In genomic region chr1:43600033-43601020, GRCh38 we compare ENCODE assay signal across 24 cellular contexts. TPM values are rescaled to one million over a fixed set of nuclear protein-coding genes. Genes with fewer than 3 reads are reported as not detected.
DNase-seq lines count a peak whose midpoint lies in the region; TF ChIP-seq lines count a peak whose summit lies in the region.
"Had no signal": no experiment of that assay in that cellular context is flagged by ENCODE, and none has a peak within 500 bp of the region (broad histone marks: within the 10 kb centered on the region; RNA-seq: fewer than 3 reads in every experiment).

No MANE protein-coding gene starts in this region.

- no peak overlapping the region for H3K9ac ChIP-seq in neural progenitor cell
- H3K9ac ChIP-seq: BLaER1 had no signal

- H3K27ac ChIP-seq in neural progenitor cell (no peak overlapping the region), vagina (no peak overlapping the region), coronary artery (no peak overlapping the region)
- H3K27ac ChIP-seq: A549, BLaER1, SK-N-MC had no signal

- DNase-seq in H7 (peak; percentile 78), NCI-H226 (peak; percentile 24), iPS-NIHi11 (ENCODE audit: low spot score) (peak; percentile 53), neural progenitor cell (ENCODE audit: low spot score) (peak; percentile 12), NCI-H1105 treated with DMSO at 0.1 percent for 48 hours (lab: John Stamatoyannopoulos, UW) (no peak), vagina (ENCODE audit: extremely low spot score in 2 of 2) (no peak), hepatic stellate cell (ENCODE audit: low spot score) (no peak), coronary artery (ENCODE audit: low spot score) (no peak)
- DNase-seq: CD4-positive, alpha-beta memory T cell; DMS153; GDM1; GOT3; HFFc6; Kasumi-1; MG63; NCI-H1048; NCI-H1436 treated with DMSO at 0.1 percent for 48 hours; NCI-H2081; NCI-H2171 treated with DMSO at 0.1 percent for 48 hours; OCI-M1; SHP77 had no signal

- no peaks in the 10 kb centered on the region for H3K79me2 ChIP-seq in neural progenitor cell (ENCODE audit: low read depth)

- intact Hi-C loops in vagina (cut with DNase I) = no loop called here

- no peaks in the 10 kb centered on the region for H3K9me3 ChIP-seq in neural progenitor cell (ENCODE audit: low read depth)
- H3K9me3 ChIP-seq in vagina = no peaks in the 10 kb centered on the region
- H3K9me3 ChIP-seq: A549, BLaER1, MG63 had no signal

- H3K9me3 Mint-ChIP-seq in neural progenitor cell = no peaks in the 10 kb centered on the region
- H3K9me3 Mint-ChIP-seq: CD4-positive, alpha-beta memory T cell; HFFc6 had no signal

- no peak overlapping the region for H3K27ac Mint-ChIP-seq in neural progenitor cell
- H3K27ac Mint-ChIP-seq: CD4-positive, alpha-beta memory T cell; HFFc6 had no signal

- no peak overlapping the region for H3K4me3 Mint-ChIP-seq in neural progenitor cell
- H3K4me3 Mint-ChIP-seq: CD4-positive, alpha-beta memory T cell; HFFc6 had no signal

- no peak overlapping the region for H3K4me2 ChIP-seq in neural progenitor cell
- H3K4me2 ChIP-seq: A549, BLaER1 had no signal

- H3K27me3 Mint-ChIP-seq in neural progenitor cell (ENCODE audit: insufficient read depth, low read depth) = peaks cover 3% of the 10 kb centered on the region
- H3K27me3 Mint-ChIP-seq: CD4-positive, alpha-beta memory T cell had no signal

- H3K27me3 ChIP-seq in H7 (ENCODE audit: control insufficient read depth, insufficient read depth, low read length) (no peaks in the 10 kb centered on the region), neural progenitor cell (no peaks in the 10 kb centered on the region), vagina (no peaks in the 10 kb centered on the region)
- H3K27me3 ChIP-seq: BLaER1, MG63 had no signal

- peaks cover 12% of the 10 kb centered on the region for H3K36me3 Mint-ChIP-seq in neural progenitor cell
- H3K36me3 Mint-ChIP-seq: CD4-positive, alpha-beta memory T cell had no signal

- H3K4me3 ChIP-seq in H7 (ENCODE audit: insufficient read depth, low read depth, low read length) (no peak overlapping the region), neural progenitor cell (no peak overlapping the region), vagina (no peak overlapping the region), coronary artery (no peak overlapping the region)
- H3K4me3 ChIP-seq: A549, BLaER1, MG63, SK-N-MC had no signal

- peaks cover 6% of the 10 kb centered on the region for H4K20me1 ChIP-seq in neural progenitor cell (ENCODE audit: low read depth)
- H4K20me1 ChIP-seq: BLaER1 had no signal

- TF ChIP-seq CTCF in neural progenitor cell (IDR thresholded peaks at IDR 0.05) = peak; percentile 5
- no peak for TF ChIP-seq CTCF in vagina (IDR thresholded peaks at IDR 0.05)
- no peak for TF ChIP-seq CTCF in coronary artery (IDR thresholded peaks at IDR 0.05)

- no peak overlapping the region for H2AFZ ChIP-seq in neural progenitor cell (replicated peaks)

- H3F3A ChIP-seq in neural progenitor cell (ENCODE audit: low read depth) = no peaks in the 10 kb centered on the region

- H3K4me1 Mint-ChIP-seq in neural progenitor cell = no peaks in the 10 kb centered on the region
- H3K4me1 Mint-ChIP-seq: CD4-positive, alpha-beta memory T cell had no signal

- H3K36me3 ChIP-seq in H7 (replicated peaks; ENCODE audit: control insufficient read depth, insufficient read depth, low read length) (peaks cover 28% of the 10 kb centered on the region), neural progenitor cell (no peaks in the 10 kb centered on the region), vagina (peaks cover 0 to 18% of the 10 kb centered on the region in 2 donors)
- H3K36me3 ChIP-seq: MG63 had no signal

- H3K4me1 ChIP-seq in neural progenitor cell (no peaks in the 10 kb centered on the region), vagina (no peaks in the 10 kb centered on the region)
- H3K4me1 ChIP-seq: A549, BLaER1 had no signal

- no peak for TF ChIP-seq POLR2A in vagina (IDR thresholded peaks at IDR 0.05)

RNA-seq across cellular contexts. Expression of gene KDM4A, which starts 49.6 kb away (rescaled TPM):
- total RNA-seq in H7 (2014; rRNA removed; shearing (Covaris generic)) = 34.7 and 41.8 TPM in 2 replicates
- 58.6 and 64.7 TPM in 2 replicates for total RNA-seq in neural progenitor cell (ENCODE audit: low replicate concordance)
- total RNA-seq in vagina = 21.9 TPM

Comparison
In these comparisons a context has a peak if more than half of its experiments do, and no peak if none do; other contexts are left out.
1. DNase-seq: peak in H7 (single experiment), NCI-H226 (single experiment), iPS-NIHi11 (single experiment) and neural progenitor cell (single experiment); none in NCI-H1105 treated with DMSO at 0.1 percent for 48 hours (single experiment), vagina (0 of 2), hepatic stellate cell (single experiment) and coronary artery (single experiment).